In the genomic region with DNA sequence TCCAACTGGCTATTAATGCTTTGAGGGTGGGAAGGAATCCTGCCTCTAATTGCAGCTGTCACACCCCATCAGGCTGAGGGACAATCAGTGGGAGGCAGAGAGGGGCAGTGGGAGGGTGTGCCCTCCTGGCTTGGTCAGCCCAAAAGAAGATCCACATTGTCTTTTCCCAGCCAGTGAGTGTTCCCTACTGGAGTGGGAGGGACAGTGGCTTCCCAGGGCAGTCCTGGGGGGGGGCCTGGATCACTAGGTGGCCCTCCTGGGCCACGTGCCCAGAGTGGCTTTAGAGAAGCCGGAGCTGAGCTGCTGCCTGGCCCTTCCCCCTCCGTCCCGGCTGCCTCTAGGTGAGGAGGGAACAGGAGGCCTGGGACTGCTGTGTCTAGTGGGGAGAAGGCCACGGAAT, we compare ENCODE assay signal across 19 cellular contexts. TPM values are rescaled to one million over a fixed set of nuclear protein-coding genes. Genes with fewer than 3 reads are reported as not detected.
DNase-seq lines count a peak whose midpoint lies in the region; ATAC-seq and TF ChIP-seq lines count a peak whose summit lies in the region.
"Had no signal": no experiment of that assay in that cellular context is flagged by ENCODE, and none has a peak within 500 bp of the region (broad histone marks: within the 10 kb centered on the region; RNA-seq: fewer than 3 reads in every experiment).

No MANE protein-coding gene starts in this region.

- H3K79me1 ChIP-seq in mesenchymal stem cell (replicated peaks; ENCODE audit: low read length, poor library complexity, severe bottlenecking) = peaks cover 5% of the 10 kb centered on the region

- peaks cover 56 to 60% (median 59%) of the 10 kb centered on the region in 4 donors for H3K4me1 ChIP-seq in esophagus muscularis mucosa
- H3K4me1 ChIP-seq in mesenchymal stem cell (ENCODE audit: control insufficient read depth, insufficient read depth, low read depth, low read length) = peaks cover 5% of the 10 kb centered on the region

- H2AK5ac ChIP-seq in mesenchymal stem cell (ENCODE audit: low read length, severe bottlenecking) = no peak overlapping the region

- no peaks in the 10 kb centered on the region for H3K27me3 Mint-ChIP-seq in stimulated activated naive B cell treated with anti-CD40 and anti-IgM and Interleukin-4, amounts not matched to agents 10 μg/mL and 1 μg/mL and 100 μg/mL, for 72 hours
- H3K27me3 Mint-ChIP-seq: natural killer cell treated with Interleukin-12 subunit alpha and Interleukin-12 subunit beta and Interleukin-15 and Interleukin-18, amount 100 ng/mL, for 72 hours had no signal

- no peak overlapping the region for H3K4ac ChIP-seq in mesenchymal stem cell (ENCODE audit: low read depth in 1 of 2, low read length in 2 of 2)

- H4K91ac ChIP-seq in mesenchymal stem cell (ENCODE audit: low read length) = no peak overlapping the region

- H3K27me3 ChIP-seq in esophagus muscularis mucosa = no peaks in the 10 kb centered on the region
- no peaks in the 10 kb centered on the region for H3K27me3 ChIP-seq in mesenchymal stem cell (ENCODE audit: control insufficient read depth in 1 of 2, insufficient read depth in 1 of 2, low read length in 2 of 2)

- no peak overlapping the region for H2BK12ac ChIP-seq in mesenchymal stem cell (ENCODE audit: low read length in 2 of 2)

- peaks cover 21 to 31% of the 10 kb centered on the region in 2 donors for H3K4me1 Mint-ChIP-seq in stimulated activated naive B cell treated with anti-CD40 and anti-IgM and Interleukin-4, amounts not matched to agents 10 μg/mL and 1 μg/mL and 100 μg/mL, for 72 hours

- TF ChIP-seq POLR2A in esophagus muscularis mucosa (IDR thresholded peaks at IDR 0.05; ENCODE audit: low read depth) = no peak

- no peak overlapping the region for H2BK5ac ChIP-seq in mesenchymal stem cell (ENCODE audit: low read depth, low read length, poor library complexity, severe bottlenecking)

- DNase-seq in NCI-H82 (lab: John Stamatoyannopoulos, UW) (peak; percentile 72), NCI-H82 treated with DMSO at 0.1 percent for 48 hours (lab: John Stamatoyannopoulos, UW; ENCODE audit: unreplicated experiment) (no peak), esophagus muscularis mucosa (ENCODE audit: extremely low spot score) (peak; percentile 89), mesenchymal stem cell (no peak), NCI-H446 (lab: John Stamatoyannopoulos, UW) (no peak), COR-L47 (lab: John Stamatoyannopoulos, UW) (no peak), NCI-H146 (lab: John Stamatoyannopoulos, UW) (no peak)
- no peak for DNase-seq in stimulated activated naive B cell treated with anti-CD40 and anti-IgM and Interleukin-4, amounts not matched to agents 10 μg/mL and 1 μg/mL and 100 μg/mL, for 72 hours
- DNase-seq: activated CD4-positive, alpha-beta T cell treated with anti-CD3 and anti-CD28 coated beads, Interleukin-2, amount 50 U/mL, for 1 hour; CD8-positive, alpha-beta memory T cell; effector CD4-positive, alpha-beta T cell; foreskin melanocyte; islet precursor cell; NCI-H226; stimulated activated CD4-positive, alpha-beta T cell treated with anti-CD3 and anti-CD28 coated beads, Interleukin-12 subunit alpha, Interleukin-12 subunit beta, amount 100 ng/mL, for 4 hours had no signal

- H3K9me3 ChIP-seq in esophagus muscularis mucosa (no peaks in the 10 kb centered on the region), mesenchymal stem cell (ENCODE audit: control insufficient read depth, low read length) (no peaks in the 10 kb centered on the region)
- H3K9me3 ChIP-seq: thoracic aorta had no signal

- TF ChIP-seq EP300 in esophagus muscularis mucosa (IDR thresholded peaks at IDR 0.05) = no peak

- WGBS in esophagus muscularis mucosa = 21% methylated on average over 5 of the region's 5 CpGs
- 42% methylated on average over 5 of the region's 5 CpGs for WGBS in mesenchymal stem cell

- peak overlapping the region; percentile 15 for H3K27ac Mint-ChIP-seq in stimulated activated naive B cell treated with anti-CD40 and anti-IgM and Interleukin-4, amounts not matched to agents 10 μg/mL and 1 μg/mL and 100 μg/mL, for 72 hours
- H3K27ac Mint-ChIP-seq: activated T-helper 2 cell treated with anti-CD3 and anti-CD28 coated beads, Interferon-gamma antibody, Interleukin-2, Interleukin-4, amounts not matched to agents 10 μg/mL and 5 μg/mL and 100 μg/mL, durations not matched to agents 14 hours and 24 hours and 36 hours; natural killer cell treated with Interleukin-12 subunit alpha and Interleukin-12 subunit beta and Interleukin-15 and Interleukin-18, amount 100 ng/mL, for 72 hours had no signal

- ATAC-seq in stimulated activated naive B cell treated with anti-CD40 and anti-IgM and Interleukin-4, amounts not matched to agents 10 μg/mL and 1 μg/mL and 100 μg/mL, for 72 hours (replicated peaks) = no peak
- ATAC-seq: natural killer cell treated with Interleukin-12 subunit alpha and Interleukin-12 subunit beta and Interleukin-15 and Interleukin-18, amount 100 ng/mL, for 72 hours; Panc1 had no signal

- H4K8ac ChIP-seq in mesenchymal stem cell (ENCODE audit: low read length) = peak overlapping the region; percentile 66

- no peaks in the 10 kb centered on the region for H3K9me3 Mint-ChIP-seq in stimulated activated naive B cell treated with anti-CD40 and anti-IgM and Interleukin-4, amounts not matched to agents 10 μg/mL and 1 μg/mL and 100 μg/mL, for 72 hours
- H3K9me3 Mint-ChIP-seq: activated T-helper 2 cell treated with anti-CD3 and anti-CD28 coated beads, Interferon-gamma antibody, Interleukin-2, Interleukin-4, amounts not matched to agents 10 μg/mL and 5 μg/mL and 100 μg/mL, durations not matched to agents 14 hours and 24 hours and 36 hours; CD8-positive, alpha-beta memory T cell; natural killer cell treated with Interleukin-12 subunit alpha and Interleukin-12 subunit beta and Interleukin-15 and Interleukin-18, amount 100 ng/mL, for 72 hours had no signal

- H3K4me3 Mint-ChIP-seq in stimulated activated naive B cell treated with anti-CD40 and anti-IgM and Interleukin-4, amounts not matched to agents 10 μg/mL and 1 μg/mL and 100 μg/mL, for 72 hours = no peak overlapping the region
- H3K4me3 Mint-ChIP-seq: natural killer cell treated with Interleukin-12 subunit alpha and Interleukin-12 subunit beta and Interleukin-15 and Interleukin-18, amount 100 ng/mL, for 72 hours had no signal

- H3K4me2 ChIP-seq in mesenchymal stem cell (ENCODE audit: low read length, poor library complexity, severe bottlenecking) = no peak overlapping the region

- H3K14ac ChIP-seq in mesenchymal stem cell (ENCODE audit: low read length in 2 of 2) = peak overlapping the region in 1 of 2 experiments; percentile 35

- peak overlapping the region; percentile 26 for H2BK15ac ChIP-seq in mesenchymal stem cell (ENCODE audit: low read depth, poor library complexity, severe bottlenecking)

- H3K36me3 ChIP-seq in esophagus muscularis mucosa (peaks cover 4 to 21% (median 15%) of the 10 kb centered on the region in 4 donors), mesenchymal stem cell (ENCODE audit: control insufficient read depth in 1 of 2, insufficient read depth in 2 of 2, low read depth in 1 of 2, low read length in 2 of 2) (peaks cover 20 to 30% of the 10 kb centered on the region in 2 experiments)
- H3K36me3 ChIP-seq: thoracic aorta had no signal

- TF ChIP-seq CTCF in esophagus muscularis mucosa (IDR thresholded peaks at IDR 0.05) = no peak

- no peak overlapping the region for H3K23ac ChIP-seq in mesenchymal stem cell (ENCODE audit: low read length in 2 of 2)

- intact Hi-C loops in esophagus muscularis mucosa (cut with DNase I) = no loop called here

- H3K9ac ChIP-seq in mesenchymal stem cell (ENCODE audit: low read length) = no peak overlapping the region

- H3K36me3 Mint-ChIP-seq in stimulated activated naive B cell treated with anti-CD40 and anti-IgM and Interleukin-4, amounts not matched to agents 10 μg/mL and 1 μg/mL and 100 μg/mL, for 72 hours = peaks cover 6 to 34% of the 10 kb centered on the region in 2 donors
- H3K36me3 Mint-ChIP-seq: CD8-positive, alpha-beta memory T cell; natural killer cell treated with Interleukin-12 subunit alpha and Interleukin-12 subunit beta and Interleukin-15 and Interleukin-18, amount 100 ng/mL, for 72 hours had no signal

- peak overlapping the region in 1 of 2 experiments; percentile 28 for H3K18ac ChIP-seq in mesenchymal stem cell (ENCODE audit: low read depth in 1 of 2, low read length in 2 of 2)

- peak overlapping the region; percentile 27 to 60 (median 51) for H3K27ac ChIP-seq in esophagus muscularis mucosa (replicated peaks in 1 of 4)
- no peak overlapping the region for H3K27ac ChIP-seq in mesenchymal stem cell (ENCODE audit: low read length, poor library complexity, severe bottlenecking)
- H3K27ac ChIP-seq: thoracic aorta had no signal

- no peak overlapping the region for H2AFZ ChIP-seq in mesenchymal stem cell (ENCODE audit: low read depth, low read length)

- no peak overlapping the region for H2BK120ac ChIP-seq in mesenchymal stem cell (ENCODE audit: low read depth, low read length)

- H3K4me3 ChIP-seq in esophagus muscularis mucosa = no peak overlapping the region
- H3K4me3 ChIP-seq in mesenchymal stem cell (ENCODE audit: insufficient read depth in 1 of 2, low read depth in 1 of 2, low read length in 2 of 2) = no peak overlapping the region
- H3K4me3 ChIP-seq: thoracic aorta had no signal

RNA-seq across cellular contexts. Expression of gene INKA2, which starts 14.0 kb away (rescaled TPM):
- total RNA-seq in esophagus muscularis mucosa = 10 to 100 TPM in 1 of 4 donors, 1 to 10 TPM in 3; 4.0 to 10.8 (median 8.5) TPM
- 4.3 TPM for polyA plus RNA-seq in mesenchymal stem cell (2013, experiment 1 of 2)
- 3.7 TPM for polyA plus RNA-seq in mesenchymal stem cell (2013, experiment 2 of 2)
- polyA plus RNA-seq: CD8-positive, alpha-beta memory T cell had no signal

RNA-seq across cellular contexts. Expression of gene DDX20, which starts 30.5 kb away (rescaled TPM):
- total RNA-seq in esophagus muscularis mucosa = 10 to 100 TPM in 3 of 4 donors, 1 to 10 TPM in 1; 9.5 to 19.9 (median 13.1) TPM
- polyA plus RNA-seq in mesenchymal stem cell (2013, experiment 1 of 2) = 8.2 TPM
- polyA plus RNA-seq in mesenchymal stem cell (2013, experiment 2 of 2) = 9.0 TPM

Comparison
In these comparisons a context has a peak if more than half of its experiments do, and no peak if none do; other contexts are left out.
1. DNase-seq: peak in NCI-H82 (single experiment) and esophagus muscularis mucosa (single experiment); none in NCI-H82 treated with DMSO at 0.1 percent for 48 hours (single experiment), mesenchymal stem cell (single experiment), stimulated activated naive B cell treated with anti-CD40 and anti-IgM and Interleukin-4, amounts not matched to agents 10 μg/mL and 1 μg/mL and 100 μg/mL, for 72 hours (single experiment), NCI-H446 (0 of 2), COR-L47 (single experiment) and NCI-H146 (single experiment).